8 cellular contexts compared by ENCODE assay signal in the genomic region with DNA sequence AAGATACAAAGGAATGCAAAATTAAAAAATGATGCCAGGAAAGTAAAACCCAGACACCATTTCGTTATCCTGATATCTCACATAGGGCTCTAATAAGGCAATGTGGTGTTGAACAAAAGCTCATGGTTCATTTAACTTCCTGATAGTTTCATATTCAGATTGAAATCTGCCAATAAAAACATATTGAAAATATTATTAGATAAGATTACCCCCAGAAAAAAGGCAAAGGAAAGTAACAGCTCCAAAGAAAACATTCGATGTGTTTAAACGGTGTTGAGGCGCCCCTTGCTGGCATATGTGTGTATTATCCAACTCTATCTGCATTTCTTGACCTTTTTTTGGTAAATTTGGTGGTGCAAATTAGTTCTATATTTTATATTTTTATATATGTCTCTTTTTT.
DNase-seq lines count a peak whose midpoint lies in the region; ATAC-seq and TF ChIP-seq lines count a peak whose summit lies in the region.

No MANE protein-coding gene starts in this region.

- peaks cover 21% of the 10 kb centered on the region for H3K36me3 Mint-ChIP-seq in GM23338 (ENCODE audit: low read depth)
- H3K36me3 Mint-ChIP-seq in MCF 10A (ENCODE audit: insufficient read depth, unreplicated experiment): peaks cover 27% of the 10 kb centered on the region

- ATAC-seq in GM23338 (no peak), left colon (peak; percentile 61), HG02973 (IDR thresholded peaks at IDR 0.05; ENCODE audit: unreplicated experiment) (no peak), HG03354 (IDR thresholded peaks at IDR 0.05; ENCODE audit: poor library complexity, severe bottlenecking, unreplicated experiment) (no peak)

- peak; percentile 56 for DNase-seq in CD1c-positive myeloid dendritic cell (ENCODE audit: extremely low spot score)
- peak; percentile 73 for DNase-seq in GM23338 (ENCODE audit: low spot score)
- DNase-seq in T follicular helper cell (ENCODE audit: low read depth): peak; percentile 31
- DNase-seq in MCF 10A (ENCODE audit: unreplicated experiment): peak; percentile 65
- peak in 1 of 2 donors; percentile 64 for DNase-seq in left colon
- DNase-seq in stimulated activated CD8-positive, alpha-beta memory T cell treated with anti-CD3 and anti-CD28 coated beads, Interleukin-2, amount 100 ng/mL, for 48 hours (ENCODE audit: low read depth in 2 of 2): peak; percentile 3 to 4

- no peak overlapping the region for H2AFZ ChIP-seq in GM23338

- intact Hi-C loops in MCF 10A (cut with micrococcal nuclease): loop anchor here (1.0 kb wide), 2 partner anchors 170 to 228 kb away; no protein-coding TSS in a partner anchor
- intact Hi-C loops in left colon (cut with DNase I, micrococcal nuclease): loop anchor here (2.0 to 10.0 kb wide), 3 partner anchors 170 to 229 kb away; no protein-coding TSS in a partner anchor

- H3K4me1 ChIP-seq in GM23338 (ENCODE audit: insufficient read depth): no peaks in the 10 kb centered on the region

- H3K9me2 ChIP-seq in GM23338 (ENCODE audit: insufficient read depth): no peaks in the 10 kb centered on the region

- no peak overlapping the region for H3K27ac ChIP-seq in GM23338 (ENCODE audit: low read depth)

- BruUV-seq in MCF 10A (replicated peaks; lab: Mats Ljungman, UMichigan): no TSS peak

- CTCF ChIA-PET in MCF 10A (lab: Yijun Ruan, JAX): interaction anchor here (0.6 to 5.9 kb wide), 17 partner anchors 22 to 360 kb away, joined by 3 to 57 read pairs (median 4); a partner anchor contains a TSS

- TF ChIP-seq CTCF in GM23338 (conservative IDR thresholded peaks at IDR 0.05; ENCODE audit: low read depth in 2 of 2): peak; percentile 77 to 84
- TF ChIP-seq CTCF in MCF 10A (IDR thresholded peaks at IDR 0.05; ENCODE audit: unreplicated experiment): peak; percentile 73

- H3K9me3 Mint-ChIP-seq in GM23338 (no peaks in the 10 kb centered on the region), MCF 10A (ENCODE audit: unreplicated experiment) (no peaks in the 10 kb centered on the region)

- no peaks in the 10 kb centered on the region for H3K4me1 Mint-ChIP-seq in GM23338
- H3K4me1 Mint-ChIP-seq in MCF 10A (ENCODE audit: insufficient read depth, unreplicated experiment): no peaks in the 10 kb centered on the region

- H3K36me3 ChIP-seq in GM23338 (ENCODE audit: insufficient read depth): peaks cover 11% of the 10 kb centered on the region; the same call in 1 of the 2 replicates

- POLR2A ChIA-PET in MCF 10A (lab: Yijun Ruan, JAX): interaction anchor here (1.0 to 1.4 kb wide), 2 partner anchors 169 to 227 kb away, joined by 4 to 6 read pairs; no protein-coding TSS in a partner anchor

- no peaks in the 10 kb centered on the region for H3F3A ChIP-seq in GM23338 (replicated peaks; ENCODE audit: low read depth)

- H3K79me2 ChIP-seq in GM23338 (replicated peaks; ENCODE audit: insufficient read depth): no peaks in the 10 kb centered on the region

- H3K27me3 ChIP-seq in GM23338 (ENCODE audit: insufficient read depth): no peaks in the 10 kb centered on the region

- H3K27ac Mint-ChIP-seq in GM23338: no peak overlapping the region
- H3K27ac Mint-ChIP-seq in MCF 10A (ENCODE audit: low read depth, unreplicated experiment): no peak overlapping the region

- no peak overlapping the region for H3K4me3 Mint-ChIP-seq in GM23338
- no peak overlapping the region for H3K4me3 Mint-ChIP-seq in MCF 10A (ENCODE audit: unreplicated experiment)

- H4K20me1 ChIP-seq in GM23338 (replicated peaks; ENCODE audit: insufficient read depth): no peaks in the 10 kb centered on the region

- no peak overlapping the region for H3K4me2 ChIP-seq in GM23338

- no peak overlapping the region for H3K4me3 ChIP-seq in GM23338

- H3K27me3 Mint-ChIP-seq in GM23338 (ENCODE audit: insufficient read depth, low read depth, poor library complexity): no peaks in the 10 kb centered on the region
- no peaks in the 10 kb centered on the region for H3K27me3 Mint-ChIP-seq in MCF 10A (ENCODE audit: insufficient read depth, unreplicated experiment)

TF ChIP-seq in GM23338, 12 proteins besides CTCF, POLR2A, EP300 and RAD21 (continues in another document):
- TF ChIP-seq POLR2AphosphoS5 (IDR thresholded peaks at IDR 0.05; ENCODE audit: low read depth) (no peak), CREB1 (CRISPR knock-in tag; IDR thresholded peaks at IDR 0.05; ENCODE audit: low read depth) (no peak), NANOG (IDR thresholded peaks at IDR 0.05; ENCODE audit: borderline replicate concordance) (no peak), EZH2phosphoT487 (IDR thresholded peaks at IDR 0.05; ENCODE audit: unreplicated experiment) (no peak), ZNF331 (CRISPR knock-in tag; IDR thresholded peaks at IDR 0.05; ENCODE audit: low read depth) (no peak), STAT1 (IDR thresholded peaks at IDR 0.05; ENCODE audit: unreplicated experiment) (no peak)
- TF ChIP-seq, protein P1, sequence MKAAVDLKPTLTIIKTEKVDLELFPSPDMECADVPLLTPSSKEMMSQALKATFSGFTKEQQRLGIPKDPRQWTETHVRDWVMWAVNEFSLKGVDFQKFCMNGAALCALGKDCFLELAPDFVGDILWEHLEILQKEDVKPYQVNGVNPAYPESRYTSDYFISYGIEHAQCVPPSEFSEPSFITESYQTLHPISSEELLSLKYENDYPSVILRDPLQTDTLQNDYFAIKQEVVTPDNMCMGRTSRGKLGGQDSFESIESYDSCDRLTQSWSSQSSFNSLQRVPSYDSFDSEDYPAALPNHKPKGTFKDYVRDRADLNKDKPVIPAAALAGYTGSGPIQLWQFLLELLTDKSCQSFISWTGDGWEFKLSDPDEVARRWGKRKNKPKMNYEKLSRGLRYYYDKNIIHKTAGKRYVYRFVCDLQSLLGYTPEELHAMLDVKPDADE (IDR thresholded peaks at IDR 0.05): no peak
- TF ChIP-seq, protein P2, sequence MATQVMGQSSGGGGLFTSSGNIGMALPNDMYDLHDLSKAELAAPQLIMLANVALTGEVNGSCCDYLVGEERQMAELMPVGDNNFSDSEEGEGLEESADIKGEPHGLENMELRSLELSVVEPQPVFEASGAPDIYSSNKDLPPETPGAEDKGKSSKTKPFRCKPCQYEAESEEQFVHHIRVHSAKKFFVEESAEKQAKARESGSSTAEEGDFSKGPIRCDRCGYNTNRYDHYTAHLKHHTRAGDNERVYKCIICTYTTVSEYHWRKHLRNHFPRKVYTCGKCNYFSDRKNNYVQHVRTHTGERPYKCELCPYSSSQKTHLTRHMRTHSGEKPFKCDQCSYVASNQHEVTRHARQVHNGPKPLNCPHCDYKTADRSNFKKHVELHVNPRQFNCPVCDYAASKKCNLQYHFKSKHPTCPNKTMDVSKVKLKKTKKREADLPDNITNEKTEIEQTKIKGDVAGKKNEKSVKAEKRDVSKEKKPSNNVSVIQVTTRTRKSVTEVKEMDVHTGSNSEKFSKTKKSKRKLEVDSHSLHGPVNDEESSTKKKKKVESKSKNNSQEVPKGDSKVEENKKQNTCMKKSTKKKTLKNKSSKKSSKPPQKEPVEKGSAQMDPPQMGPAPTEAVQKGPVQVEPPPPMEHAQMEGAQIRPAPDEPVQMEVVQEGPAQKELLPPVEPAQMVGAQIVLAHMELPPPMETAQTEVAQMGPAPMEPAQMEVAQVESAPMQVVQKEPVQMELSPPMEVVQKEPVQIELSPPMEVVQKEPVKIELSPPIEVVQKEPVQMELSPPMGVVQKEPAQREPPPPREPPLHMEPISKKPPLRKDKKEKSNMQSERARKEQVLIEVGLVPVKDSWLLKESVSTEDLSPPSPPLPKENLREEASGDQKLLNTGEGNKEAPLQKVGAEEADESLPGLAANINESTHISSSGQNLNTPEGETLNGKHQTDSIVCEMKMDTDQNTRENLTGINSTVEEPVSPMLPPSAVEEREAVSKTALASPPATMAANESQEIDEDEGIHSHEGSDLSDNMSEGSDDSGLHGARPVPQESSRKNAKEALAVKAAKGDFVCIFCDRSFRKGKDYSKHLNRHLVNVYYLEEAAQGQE (IDR thresholded peaks at IDR 0.05; ENCODE audit: unreplicated experiment): no peak
